Comparison of ENCODE assay signal across 22 cellular contexts in the genomic region with DNA sequence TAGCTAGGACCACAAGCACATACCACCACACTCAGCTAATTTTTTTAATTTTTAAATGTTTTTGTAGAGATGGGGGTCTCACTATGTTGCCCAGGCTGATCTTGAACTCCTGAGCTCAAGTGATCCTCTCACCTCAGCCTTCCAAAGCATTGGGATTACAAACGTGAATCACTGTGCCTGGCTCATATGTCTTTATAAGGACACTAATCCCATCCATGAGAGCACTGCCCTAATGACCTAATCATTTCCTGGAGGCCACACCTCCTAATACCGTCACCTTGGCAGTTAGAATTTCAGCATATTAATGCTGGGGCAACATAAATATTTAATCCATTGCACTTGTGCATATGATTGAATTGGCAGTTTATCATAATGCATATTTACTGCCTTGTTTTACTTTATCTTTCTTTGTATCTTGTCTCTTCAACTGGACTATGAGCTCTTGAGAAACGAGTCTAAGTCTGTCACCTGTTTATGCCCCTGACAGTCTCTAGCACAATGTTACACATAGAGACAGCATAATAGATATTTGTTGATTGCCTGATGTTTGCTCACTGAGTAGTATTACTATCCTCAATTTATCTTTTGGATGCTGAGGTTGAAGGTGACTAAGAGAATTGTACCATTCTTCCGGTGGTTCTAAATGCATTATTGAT.
DNase-seq lines count a peak whose midpoint lies in the region; ATAC-seq and TF ChIP-seq lines count a peak whose summit lies in the region.
"Had no signal": no experiment of that assay in that cellular context is flagged by ENCODE, and none has a peak within 500 bp of the region (broad histone marks: within the 10 kb centered on the region; RNA-seq: fewer than 3 reads in every experiment).

No MANE protein-coding gene starts in this region.

- peaks cover 3% of the 10 kb centered on the region for H3K4me1 ChIP-seq in mucosa of descending colon (ENCODE audit: low read depth)
- peaks cover 6% of the 10 kb centered on the region for H3K4me1 ChIP-seq in smooth muscle cell (ENCODE audit: low read depth)

- peaks cover 9% of the 10 kb centered on the region for H3K9me3 Mint-ChIP-seq in activated naive CD4-positive, alpha-beta T cell treated with anti-CD3 and anti-CD28 coated beads for 36 hours

- H3K27me3 Mint-ChIP-seq in activated naive CD4-positive, alpha-beta T cell treated with anti-CD3 and anti-CD28 coated beads for 36 hours (ENCODE audit: low read depth), result no peaks in the 10 kb centered on the region

- CTCF ChIA-PET in activated naive CD4-positive, alpha-beta T cell treated with anti-CD3 and anti-CD28 coated beads for 36 hours (lab: Charles Lee), result no interaction called here

- no peaks in the 10 kb centered on the region for H3K79me2 ChIP-seq in smooth muscle cell (ENCODE audit: low read depth)

- peak; percentile 3 for DNase-seq in ELR (ENCODE audit: low read depth)
- DNase-seq in NCI-H69 (lab: John Stamatoyannopoulos, UW), result peak; percentile 37
- DNase-seq in dermis blood vessel endothelial cell, result peak; percentile 49
- DNase-seq in mucosa of descending colon, result no peak
- no peak for DNase-seq in activated naive CD4-positive, alpha-beta T cell treated with anti-CD3 and anti-CD28 coated beads for 36 hours
- DNase-seq in stimulated activated CD4-positive, alpha-beta T cell treated with anti-CD3 and anti-CD28 coated beads, Interleukin-2, amount 100 ng/mL, for 24 hours, result no peak
- DNase-seq in smooth muscle cell (lab: John Stamatoyannopoulos, UW; ENCODE audit: unreplicated experiment), result no peak
- no peak for DNase-seq in activated CD8-positive, alpha-beta memory T cell treated with anti-CD3 and anti-CD28 coated beads, Interleukin-2, amount 50 U/mL, for 48 hours
- DNase-seq: activated CD4-positive, alpha-beta T cell treated with anti-CD3 and anti-CD28 coated beads, Interleukin-2, amount 10 ng/mL, durations not matched to agents 7 days and 5 days; activated CD8-positive, alpha-beta memory T cell treated with anti-CD3 and anti-CD28 coated beads, Interleukin-2, amount 50 U/mL, for 4 hours; activated gamma-delta T cell; DMS 273 treated with DMSO at 0.1 percent for 48 hours; effector CD4-positive, alpha-beta T cell; NCI-H187 treated with DMSO at 0.1 percent for 48 hours; NCI-H446 treated with DMSO at 0.1 percent for 48 hours; SHP77; T-cell had no signal

- H3F3A ChIP-seq in smooth muscle cell (ENCODE audit: low read depth), result peaks cover 5% of the 10 kb centered on the region

- H2AFZ ChIP-seq in smooth muscle cell (ENCODE audit: low read depth), result no peak overlapping the region
- H2AFZ ChIP-seq: neural progenitor cell had no signal

- no peak overlapping the region for H3K4me2 ChIP-seq in smooth muscle cell
- H3K4me2 ChIP-seq: neural progenitor cell had no signal

- no peaks in the 10 kb centered on the region for H3K4me1 Mint-ChIP-seq in activated naive CD4-positive, alpha-beta T cell treated with anti-CD3 and anti-CD28 coated beads for 36 hours (ENCODE audit: low read depth)
- H3K4me1 Mint-ChIP-seq: activated CD4-positive, alpha-beta T cell treated with anti-CD3 and anti-CD28 coated beads, Interleukin-2, amount 10 ng/mL, durations not matched to agents 7 days and 5 days; CD14-positive monocyte; central memory CD8-positive, alpha-beta T cell; T-cell had no signal

- no peak overlapping the region for H3K27ac Mint-ChIP-seq in activated naive CD4-positive, alpha-beta T cell treated with anti-CD3 and anti-CD28 coated beads for 36 hours
- H3K27ac Mint-ChIP-seq: activated CD4-positive, alpha-beta T cell treated with anti-CD3 and anti-CD28 coated beads, Interleukin-2, amount 10 ng/mL, durations not matched to agents 7 days and 5 days; neural progenitor cell; T-cell had no signal

- H3K36me3 ChIP-seq in mucosa of descending colon (ENCODE audit: low read depth), result no peaks in the 10 kb centered on the region
- H3K36me3 ChIP-seq in smooth muscle cell (ENCODE audit: low read depth), result no peaks in the 10 kb centered on the region
- H3K36me3 ChIP-seq: MG63, neural progenitor cell had no signal

- H3K27ac ChIP-seq in smooth muscle cell (ENCODE audit: low read depth), result no peak overlapping the region
- H3K27ac ChIP-seq: neural progenitor cell had no signal

- no peak overlapping the region for H3K4me3 ChIP-seq in mucosa of descending colon
- no peak overlapping the region for H3K4me3 ChIP-seq in smooth muscle cell
- H3K4me3 ChIP-seq: GM12878, MG63, neural progenitor cell had no signal

- H3K27me3 ChIP-seq in smooth muscle cell (ENCODE audit: low read depth), result no peaks in the 10 kb centered on the region
- H3K27me3 ChIP-seq: MG63, neural progenitor cell had no signal

- no peak overlapping the region for H3K9ac ChIP-seq in smooth muscle cell (ENCODE audit: low read depth)
- H3K9ac ChIP-seq: neural progenitor cell had no signal

- H3K9me3 ChIP-seq in mucosa of descending colon (peaks cover 8% of the 10 kb centered on the region), smooth muscle cell (replicated peaks; ENCODE audit: low read depth) (no peaks in the 10 kb centered on the region)
- H3K9me3 ChIP-seq: MG63 had no signal

- no peak overlapping the region for H3K4me3 Mint-ChIP-seq in activated naive CD4-positive, alpha-beta T cell treated with anti-CD3 and anti-CD28 coated beads for 36 hours
- H3K4me3 Mint-ChIP-seq: activated CD4-positive, alpha-beta T cell treated with anti-CD3 and anti-CD28 coated beads, Interleukin-2, amount 10 ng/mL, durations not matched to agents 7 days and 5 days; CD14-positive monocyte; central memory CD8-positive, alpha-beta T cell; neural progenitor cell; T-cell had no signal

- intact Hi-C loops in mucosa of descending colon (cut with DNase I, micrococcal nuclease), result no loop called here
- intact Hi-C loops in activated naive CD4-positive, alpha-beta T cell treated with anti-CD3 and anti-CD28 coated beads for 36 hours (cut with micrococcal nuclease), result no loop called here

- peak; percentile 60 for ATAC-seq in mucosa of descending colon
- ATAC-seq: GM12878, T-cell had no signal

- 62% methylated on average over 4 of the region's 4 CpGs for WGBS in smooth muscle cell (ENCODE audit: low lambda C conversion rate)

- no peaks in the 10 kb centered on the region for H4K20me1 ChIP-seq in smooth muscle cell (ENCODE audit: low read depth)

- H3K36me3 Mint-ChIP-seq in activated naive CD4-positive, alpha-beta T cell treated with anti-CD3 and anti-CD28 coated beads for 36 hours (ENCODE audit: low read depth), result no peaks in the 10 kb centered on the region
- H3K36me3 Mint-ChIP-seq: CD14-positive monocyte had no signal

- no peak for TF ChIP-seq CTCF in mucosa of descending colon (IDR thresholded peaks at IDR 0.05)
- TF ChIP-seq CTCF in smooth muscle cell (IDR thresholded peaks at IDR 0.05; ENCODE audit: borderline replicate concordance, insufficient read depth, poor library complexity, severe bottlenecking), result no peak

Comparison
In these comparisons a context has a peak if more than half of its experiments do, and no peak if none do; other contexts are left out.
1. DNase-seq: peak in ELR (single experiment), NCI-H69 (single experiment) and dermis blood vessel endothelial cell (single experiment); none in mucosa of descending colon (0 of 3), activated naive CD4-positive, alpha-beta T cell treated with anti-CD3 and anti-CD28 coated beads for 36 hours (single experiment), stimulated activated CD4-positive, alpha-beta T cell treated with anti-CD3 and anti-CD28 coated beads, Interleukin-2, amount 100 ng/mL, for 24 hours (0 of 2), smooth muscle cell (single experiment) and activated CD8-positive, alpha-beta memory T cell treated with anti-CD3 and anti-CD28 coated beads, Interleukin-2, amount 50 U/mL, for 48 hours (single experiment).